9 cellular contexts compared by ENCODE assay signal in the genomic region with DNA sequence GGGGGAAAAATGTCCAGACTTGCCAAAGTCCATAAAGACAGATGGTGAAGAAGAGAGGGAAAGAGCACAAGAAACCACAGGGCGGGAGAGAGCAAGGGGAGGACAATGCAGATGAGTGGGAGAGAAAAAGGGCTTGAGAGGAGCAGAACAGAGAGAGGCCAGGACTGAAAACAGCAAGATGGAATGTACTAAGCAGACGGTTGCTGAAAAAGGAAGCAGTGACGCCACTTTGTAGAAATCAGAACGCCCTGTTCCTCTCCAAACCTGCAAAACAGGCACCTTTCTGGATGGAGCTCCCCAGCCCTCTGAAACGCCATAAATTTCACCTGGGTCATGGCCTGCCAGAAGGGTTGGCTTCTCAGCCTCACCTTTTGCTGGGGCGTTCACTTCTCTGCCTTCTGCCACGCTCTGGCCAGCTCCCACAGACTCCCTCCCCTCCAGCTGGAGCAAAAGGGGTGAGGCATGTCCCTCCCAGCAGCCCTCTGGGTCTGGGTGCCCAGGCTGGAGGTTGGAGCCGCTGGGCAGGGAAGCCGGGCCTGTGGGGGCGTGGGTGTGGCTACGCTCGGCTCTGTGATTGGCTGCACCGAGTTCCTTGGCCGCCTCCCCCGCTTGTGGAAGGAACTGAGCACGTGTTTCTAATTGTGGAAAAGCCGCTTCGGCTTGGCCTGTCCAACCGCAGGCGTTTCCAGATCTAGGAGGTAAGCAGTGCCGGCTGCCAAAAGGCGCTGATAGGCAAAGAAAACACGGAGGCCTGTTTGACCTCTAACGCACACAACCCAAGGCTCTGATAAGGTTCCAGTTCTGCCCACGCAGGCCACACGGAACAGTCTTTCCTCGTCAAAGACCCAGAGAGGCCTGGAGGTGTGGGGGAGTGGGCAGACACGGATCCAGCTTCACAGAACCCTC. TPM values are rescaled to one million over a fixed set of nuclear protein-coding genes. Genes with fewer than 3 reads are reported as not detected.
DNase-seq lines count a peak whose midpoint lies in the region; TF ChIP-seq lines count a peak whose summit lies in the region.
"Had no signal": no experiment of that assay in that cellular context is flagged by ENCODE, and none has a peak within 500 bp of the region (broad histone marks: within the 10 kb centered on the region; RNA-seq: fewer than 3 reads in every experiment).

No MANE protein-coding gene starts in this region.

- H3K27me3 Mint-ChIP-seq in activated naive CD8-positive, alpha-beta T cell treated with anti-CD3 and anti-CD28 coated beads for 36 hours = peaks cover 3% of the 10 kb centered on the region

- H3K27me3 ChIP-seq in muscle layer of duodenum (ENCODE audit: low read depth, low read length) = no peaks in the 10 kb centered on the region

- no peak for TF ChIP-seq CTCF in epithelial cell of esophagus (IDR thresholded peaks at IDR 0.05; ENCODE audit: insufficient read depth, low read depth, low read length, missing control alignments)

- DNase-seq in DMS 273 treated with DMSO at 0.1 percent for 48 hours (lab: John Stamatoyannopoulos, UW) = peak; percentile 93
- peak; percentile 64 for DNase-seq in NOMO-1 treated with DMSO at 0.1 percent for 48 hours (lab: John Stamatoyannopoulos, UW; ENCODE audit: unreplicated experiment)
- peak; percentile 90 for DNase-seq in epithelial cell of esophagus (ENCODE audit: low read depth)
- no peak for DNase-seq in DMS53 (lab: John Stamatoyannopoulos, UW)
- DNase-seq in NCI-H2227 treated with DMSO at 0.1 percent for 48 hours (lab: John Stamatoyannopoulos, UW) = no peak
- no peak for DNase-seq in NAMALWA (ENCODE audit: low spot score)
- no peak for DNase-seq in activated naive CD8-positive, alpha-beta T cell treated with anti-CD3 and anti-CD28 coated beads for 36 hours

- peaks cover 13 to 29% of the 10 kb centered on the region in 2 donors for H3K4me1 ChIP-seq in muscle layer of duodenum (ENCODE audit: control insufficient read depth in 1 of 2, insufficient read depth in 2 of 2, low read length in 2 of 2)

- H3K36me3 ChIP-seq in muscle layer of duodenum (ENCODE audit: control insufficient read depth in 1 of 2, insufficient read depth in 2 of 2, low read length in 2 of 2) = no peaks in the 10 kb centered on the region

- H3K4me3 ChIP-seq in epithelial cell of esophagus (ENCODE audit: low read length) (peak overlapping the region; percentile 29), muscle layer of duodenum (ENCODE audit: low read depth in 1 of 2, low read length in 2 of 2) (peak overlapping the region; percentile 38 to 48)

- H3K36me3 Mint-ChIP-seq in activated naive CD8-positive, alpha-beta T cell treated with anti-CD3 and anti-CD28 coated beads for 36 hours = no peaks in the 10 kb centered on the region

- H3K9me3 Mint-ChIP-seq in activated naive CD8-positive, alpha-beta T cell treated with anti-CD3 and anti-CD28 coated beads for 36 hours = no peaks in the 10 kb centered on the region

- peak overlapping the region; percentile 93 for H3K27ac ChIP-seq in muscle layer of duodenum (ENCODE audit: low read length)

- H3K27ac Mint-ChIP-seq in activated naive CD8-positive, alpha-beta T cell treated with anti-CD3 and anti-CD28 coated beads for 36 hours = no peak overlapping the region

- H3K4me3 Mint-ChIP-seq in activated naive CD8-positive, alpha-beta T cell treated with anti-CD3 and anti-CD28 coated beads for 36 hours = no peak overlapping the region

- no peaks in the 10 kb centered on the region for H3K9me3 ChIP-seq in muscle layer of duodenum (ENCODE audit: control insufficient read depth in 1 of 2, low read length in 2 of 2)

- peaks cover 11% of the 10 kb centered on the region for H3K4me1 Mint-ChIP-seq in activated naive CD8-positive, alpha-beta T cell treated with anti-CD3 and anti-CD28 coated beads for 36 hours

RNA-seq across cellular contexts. Expression of gene SLC7A8, which starts 29.3 kb away (rescaled TPM):
- 1 to 10 TPM; 2.5 to 2.8 TPM for total RNA-seq in activated naive CD8-positive, alpha-beta T cell treated with anti-CD3 and anti-CD28 coated beads for 36 hours

RNA-seq across cellular contexts. Expression of gene CEBPE, which starts 35.1 kb away (rescaled TPM):
- total RNA-seq in activated naive CD8-positive, alpha-beta T cell treated with anti-CD3 and anti-CD28 coated beads for 36 hours = under 1 TPM; 0.45 to 0.68 TPM
- total RNA-seq: frontal cortex had no signal

RNA-seq across cellular contexts. Expression of gene CIROP, which starts 49.4 kb away (rescaled TPM):
- total RNA-seq in activated naive CD8-positive, alpha-beta T cell treated with anti-CD3 and anti-CD28 coated beads for 36 hours = not detected
- total RNA-seq: frontal cortex had no signal

RNA-seq across cellular contexts. Expression of gene C14orf119, which starts 58.8 kb away (rescaled TPM):
- total RNA-seq in activated naive CD8-positive, alpha-beta T cell treated with anti-CD3 and anti-CD28 coated beads for 36 hours = 10 to 100 TPM; 52.0 to 57.0 TPM

RNA-seq across cellular contexts. Expression of gene ACIN1, which starts 59.2 kb away (rescaled TPM):
- 100 to 1,000 TPM; 160 to 174 TPM for total RNA-seq in activated naive CD8-positive, alpha-beta T cell treated with anti-CD3 and anti-CD28 coated beads for 36 hours

Comparison
In these comparisons a context has a peak if more than half of its experiments do, and no peak if none do; other contexts are left out.
1. DNase-seq: peak in DMS 273 treated with DMSO at 0.1 percent for 48 hours (single experiment), NOMO-1 treated with DMSO at 0.1 percent for 48 hours (single experiment) and epithelial cell of esophagus (single experiment); none in DMS53 (single experiment), NCI-H2227 treated with DMSO at 0.1 percent for 48 hours (single experiment), NAMALWA (single experiment) and activated naive CD8-positive, alpha-beta T cell treated with anti-CD3 and anti-CD28 coated beads for 36 hours (single experiment).